22 cellular contexts compared by ENCODE assay signal in genomic region chr1:180153032-180153431, GRCh38. TPM values are rescaled to one million over a fixed set of nuclear protein-coding genes. Genes with fewer than 3 reads are reported as not detected.
DNase-seq lines count a peak whose midpoint lies in the region; ATAC-seq and TF ChIP-seq lines count a peak whose summit lies in the region.
"Had no signal": no experiment of that assay in that cellular context is flagged by ENCODE, and none has a peak within 500 bp of the region (broad histone marks: within the 10 kb centered on the region; RNA-seq: fewer than 3 reads in every experiment).

No MANE protein-coding gene starts in this region.

- peaks cover 5 to 13% of the 10 kb centered on the region in 2 donors for H3K36me3 Mint-ChIP-seq in CD14-positive monocyte
- no peaks in the 10 kb centered on the region for H3K36me3 Mint-ChIP-seq in CD8-positive, alpha-beta T cell
- no peaks in the 10 kb centered on the region for H3K36me3 Mint-ChIP-seq in activated CD8-positive, alpha-beta T cell treated with anti-CD3 and anti-CD28 coated beads, Interleukin-2, amount 10 ng/mL, durations not matched to agents 7 days and 5 days (ENCODE audit: low read depth)

- no peaks in the 10 kb centered on the region for H3K9me3 ChIP-seq in CD8-positive, alpha-beta T cell (ENCODE audit: low read length)
- H3K9me3 ChIP-seq in mesenchymal stem cell (ENCODE audit: control insufficient read depth, low read length) (no peaks in the 10 kb centered on the region), ovary (no peaks in the 10 kb centered on the region)
- H3K9me3 ChIP-seq: mucosa of descending colon, testis had no signal

- peak overlapping the region; percentile 55 for H2BK120ac ChIP-seq in mesenchymal stem cell (ENCODE audit: low read depth, low read length)

- DNase-seq in CD14-positive monocyte (ENCODE audit: low spot score) (no peak), mesenchymal stem cell (no peak), ovary (no peak), GM03348 (ENCODE audit: low spot score) (no peak)
- no peak for DNase-seq in CD8-positive, alpha-beta T cell
- DNase-seq in activated CD8-positive, alpha-beta T cell treated with anti-CD3 and anti-CD28 coated beads, Interleukin-2, amount 10 ng/mL, durations not matched to agents 7 days and 5 days = no peak
- DNase-seq: activated CD4-positive, alpha-beta T cell treated with anti-CD3 and anti-CD28 coated beads, Interleukin-2, amount 50 U/mL, for 1 hour; activated effector memory CD4-positive, alpha-beta T cell treated with Interleukin-2 at 50 U/mL for 16 hours; AML-193; aorta; DMS 273 treated with DMSO at 0.1 percent for 48 hours; foreskin keratinocyte; mucosa of descending colon; NCI-H1417; NCI-H2171; stimulated activated CD4-positive, alpha-beta T cell treated with anti-CD3 and anti-CD28 coated beads, Interleukin-4, amount 100 ng/mL, for 4 hours; stimulated activated CD8-positive, alpha-beta memory T cell treated with anti-CD3 and anti-CD28 coated beads, Interleukin-4, amount 100 ng/mL, for 48 hours; testis had no signal

- no peak overlapping the region for H3K9ac ChIP-seq in mesenchymal stem cell (ENCODE audit: low read length)
- H3K9ac ChIP-seq: KMS-11 had no signal

- peak overlapping the region in 1 of 2 experiments; percentile 19 for H3K4ac ChIP-seq in mesenchymal stem cell (ENCODE audit: low read depth in 1 of 2, low read length in 2 of 2)

- no peak overlapping the region for H3K4me3 ChIP-seq in CD8-positive, alpha-beta T cell (ENCODE audit: low read depth, low read length)
- H3K4me3 ChIP-seq in mesenchymal stem cell (ENCODE audit: insufficient read depth in 1 of 2, low read depth in 1 of 2, low read length in 2 of 2) (no peak overlapping the region), ovary (no peak overlapping the region)
- H3K4me3 ChIP-seq: mucosa of descending colon had no signal

- CTCF ChIA-PET in CD8-positive, alpha-beta T cell (lab: Charles Lee) = interaction anchor here (1.0 kb wide), 1 partner anchor 21 kb away, joined by 3 read pairs; no protein-coding TSS in a partner anchor
- CTCF ChIA-PET in activated CD8-positive, alpha-beta T cell treated with anti-CD3 and anti-CD28 coated beads, Interleukin-2, amount 10 ng/mL, durations not matched to agents 7 days and 5 days (lab: Charles Lee) = interaction anchor here (0.7 to 1.2 kb wide), 3 partner anchors 26 to 339 kb away, joined by 3 read pairs; no protein-coding TSS in a partner anchor

- H3K27me3 Mint-ChIP-seq in CD14-positive monocyte (ENCODE audit: low read depth in 3 of 3) = peaks cover 0 to 5% (median 0%) of the 10 kb centered on the region in 3 donors
- peaks cover 2% of the 10 kb centered on the region for H3K27me3 Mint-ChIP-seq in CD8-positive, alpha-beta T cell (ENCODE audit: low read depth)
- H3K27me3 Mint-ChIP-seq in activated CD8-positive, alpha-beta T cell treated with anti-CD3 and anti-CD28 coated beads, Interleukin-2, amount 10 ng/mL, durations not matched to agents 7 days and 5 days (ENCODE audit: low read depth) = no peaks in the 10 kb centered on the region

- H4K91ac ChIP-seq in mesenchymal stem cell (ENCODE audit: low read length) = no peak overlapping the region

- peaks cover 62% of the 10 kb centered on the region for H3K4me1 Mint-ChIP-seq in CD14-positive monocyte
- H3K4me1 Mint-ChIP-seq in CD8-positive, alpha-beta T cell (ENCODE audit: low read depth) = peaks cover 34% of the 10 kb centered on the region
- peaks cover 38% of the 10 kb centered on the region for H3K4me1 Mint-ChIP-seq in activated CD8-positive, alpha-beta T cell treated with anti-CD3 and anti-CD28 coated beads, Interleukin-2, amount 10 ng/mL, durations not matched to agents 7 days and 5 days (ENCODE audit: low read depth)

- no peaks in the 10 kb centered on the region for H3K27me3 ChIP-seq in CD8-positive, alpha-beta T cell (ENCODE audit: insufficient read depth, low read length)
- no peaks in the 10 kb centered on the region for H3K27me3 ChIP-seq in mesenchymal stem cell (ENCODE audit: control insufficient read depth in 1 of 2, insufficient read depth in 1 of 2, low read length in 2 of 2)
- H3K27me3 ChIP-seq in ovary = no peaks in the 10 kb centered on the region
- H3K27me3 ChIP-seq: foreskin keratinocyte, testis had no signal

- POLR2A ChIA-PET in CD8-positive, alpha-beta T cell (lab: Charles Lee) = no interaction called here
- POLR2A ChIA-PET in activated CD8-positive, alpha-beta T cell treated with anti-CD3 and anti-CD28 coated beads, Interleukin-2, amount 10 ng/mL, durations not matched to agents 7 days and 5 days (lab: Charles Lee) = interaction anchor here (2.6 kb wide), 1 partner anchor 270 kb away, joined by 13 read pairs; the partner anchor contains the start of gene TOR1AIP1

- no peak for TF ChIP-seq CTCF in CD14-positive monocyte (IDR thresholded peaks at IDR 0.05)
- no peak for TF ChIP-seq CTCF in CD8-positive, alpha-beta T cell (IDR thresholded peaks at IDR 0.05)
- no peak for TF ChIP-seq CTCF in ovary (IDR thresholded peaks at IDR 0.05)

- no peak overlapping the region for H2BK15ac ChIP-seq in mesenchymal stem cell (ENCODE audit: low read depth, poor library complexity, severe bottlenecking)

- H3K18ac ChIP-seq in mesenchymal stem cell (ENCODE audit: low read depth in 1 of 2, low read length in 2 of 2) = no peak overlapping the region

- no peak overlapping the region for H3K14ac ChIP-seq in mesenchymal stem cell (ENCODE audit: low read length in 2 of 2)

- no peak overlapping the region for H3K23ac ChIP-seq in mesenchymal stem cell (ENCODE audit: low read length in 2 of 2)

- no peak overlapping the region for H2BK5ac ChIP-seq in mesenchymal stem cell (ENCODE audit: low read depth, low read length, poor library complexity, severe bottlenecking)

- H2AK5ac ChIP-seq in mesenchymal stem cell (ENCODE audit: low read length, severe bottlenecking) = peak overlapping the region; percentile 47

- H3K9me3 Mint-ChIP-seq in CD14-positive monocyte = peaks cover 0 to 3% (median 0%) of the 10 kb centered on the region in 7 donors
- no peaks in the 10 kb centered on the region for H3K9me3 Mint-ChIP-seq in CD8-positive, alpha-beta T cell
- no peaks in the 10 kb centered on the region for H3K9me3 Mint-ChIP-seq in activated CD8-positive, alpha-beta T cell treated with anti-CD3 and anti-CD28 coated beads, Interleukin-2, amount 10 ng/mL, durations not matched to agents 7 days and 5 days (ENCODE audit: insufficient read depth)

- H3K4me3 Mint-ChIP-seq in CD14-positive monocyte = no peak overlapping the region
- H3K4me3 Mint-ChIP-seq in CD8-positive, alpha-beta T cell = peak overlapping the region; percentile 7
- peak overlapping the region; percentile 92 for H3K4me3 Mint-ChIP-seq in activated CD8-positive, alpha-beta T cell treated with anti-CD3 and anti-CD28 coated beads, Interleukin-2, amount 10 ng/mL, durations not matched to agents 7 days and 5 days

- no peak for TF ChIP-seq EP300 in ovary (IDR thresholded peaks at IDR 0.05)

- peak overlapping the region; percentile 14 to 58 for H2BK12ac ChIP-seq in mesenchymal stem cell (ENCODE audit: low read length in 2 of 2)

- peak overlapping the region; percentile 4 for H4K8ac ChIP-seq in mesenchymal stem cell (ENCODE audit: low read length)

- H3K79me1 ChIP-seq in mesenchymal stem cell (replicated peaks; ENCODE audit: low read length, poor library complexity, severe bottlenecking) = peaks cover 9% of the 10 kb centered on the region

- intact Hi-C loops in CD14-positive monocyte (cut with micrococcal nuclease) = loop anchor here in 1 of 2 donors (1.0 to 10.0 kb wide), 3 partner anchors 21 to 268 kb away; partner anchors contain the start of gene TOR1AIP1
- intact Hi-C loops in CD8-positive, alpha-beta T cell (cut with DNase I, micrococcal nuclease) = loop anchor here in 1 of 2 experiments (5.0 to 10.0 kb wide), 5 partner anchors 336 to 1428 kb away; partner anchors contain the start of genes AXDND1, FAM20B, RALGPS2 and SOAT1
- intact Hi-C loops in ovary (cut with DNase I) = loop anchor here in 1 of 4 donors (5.0 kb wide), 1 partner anchor 271 kb away; the partner anchor contains the start of gene TOR1AIP1

- no peak overlapping the region for H3K4me2 ChIP-seq in mesenchymal stem cell (ENCODE audit: low read length, poor library complexity, severe bottlenecking)

- H3K36me3 ChIP-seq in CD8-positive, alpha-beta T cell (ENCODE audit: insufficient read depth, low read length) = no peaks in the 10 kb centered on the region
- peaks cover 0 to under 1% of the 10 kb centered on the region in 2 experiments for H3K36me3 ChIP-seq in mesenchymal stem cell (ENCODE audit: control insufficient read depth in 1 of 2, insufficient read depth in 2 of 2, low read depth in 1 of 2, low read length in 2 of 2)
- no peaks in the 10 kb centered on the region for H3K36me3 ChIP-seq in ovary

- no peak for ATAC-seq in CD8-positive, alpha-beta T cell
- ATAC-seq in activated CD8-positive, alpha-beta T cell treated with anti-CD3 and anti-CD28 coated beads, Interleukin-2, amount 10 ng/mL, durations not matched to agents 7 days and 5 days = no peak
- ATAC-seq in GM18502 (IDR thresholded peaks at IDR 0.05; ENCODE audit: poor library complexity, unreplicated experiment) (no peak), GM21367 (IDR thresholded peaks at IDR 0.05; ENCODE audit: unreplicated experiment) (no peak)
- ATAC-seq: foreskin keratinocyte, mucosa of descending colon, SK-N-SH treated with all-trans-retinoic acid at 6 μM for 48 hours had no signal

- peaks cover 22% of the 10 kb centered on the region for H3K4me1 ChIP-seq in CD8-positive, alpha-beta T cell (ENCODE audit: insufficient read depth, low read length)
- H3K4me1 ChIP-seq in mesenchymal stem cell (ENCODE audit: control insufficient read depth, insufficient read depth, low read depth, low read length) = peaks cover 19% of the 10 kb centered on the region
- peaks cover 14% of the 10 kb centered on the region for H3K4me1 ChIP-seq in ovary (ENCODE audit: insufficient read depth)

- no peak overlapping the region for H2AFZ ChIP-seq in mesenchymal stem cell (ENCODE audit: low read depth, low read length)

- no peak for TF ChIP-seq POLR2A in ovary (IDR thresholded peaks at IDR 0.05)

- WGBS in mesenchymal stem cell = 89% methylated on average over 5 of the region's 5 CpGs
- 86 to 88% (median 87%) methylated on average over 5 of the region's 5 CpGs for WGBS in ovary, 3 donors

- peak overlapping the region in 5 of 7 donors; percentile 3 to 95 (median 45) for H3K27ac Mint-ChIP-seq in CD14-positive monocyte
- no peak overlapping the region for H3K27ac Mint-ChIP-seq in CD8-positive, alpha-beta T cell
- peak overlapping the region; percentile 39 for H3K27ac Mint-ChIP-seq in activated CD8-positive, alpha-beta T cell treated with anti-CD3 and anti-CD28 coated beads, Interleukin-2, amount 10 ng/mL, durations not matched to agents 7 days and 5 days

- no peak overlapping the region for H3K27ac ChIP-seq in CD8-positive, alpha-beta T cell (ENCODE audit: low read depth, low read length)
- H3K27ac ChIP-seq in mesenchymal stem cell (ENCODE audit: low read length, poor library complexity, severe bottlenecking) (no peak overlapping the region), ovary (no peak overlapping the region)
- H3K27ac ChIP-seq: foreskin keratinocyte, KMS-11 had no signal

RNA-seq across cellular contexts. Expression of gene QSOX1, which starts 1.6 kb away (rescaled TPM):
- 10 to 100 TPM; 34.5 to 35.8 TPM for polyA plus RNA-seq in CD14-positive monocyte
- total RNA-seq in CD8-positive, alpha-beta T cell = 10 to 100 TPM; 12.8 to 12.9 TPM
- 10 to 100 TPM; 23.9 to 25.2 TPM for total RNA-seq in activated CD8-positive, alpha-beta T cell treated with anti-CD3 and anti-CD28 coated beads, Interleukin-2, amount 10 ng/mL, durations not matched to agents 7 days and 5 days
- polyA plus RNA-seq in mesenchymal stem cell (2013, experiment 1 of 2) = 320 TPM
- polyA plus RNA-seq in mesenchymal stem cell (2013, experiment 2 of 2) = 317 TPM
- 100 to 1,000 TPM in 6 of 7 donors, 10 to 100 TPM in 1; 57.8 to 475 (median 229) TPM for total RNA-seq in ovary
- 100 to 1,000 TPM in 1 of 2 donors, 10 to 100 TPM in 1; 100.0 to 137 TPM for polyA plus RNA-seq in ovary

Comparison
In these comparisons a context has a peak if more than half of its experiments do, and no peak if none do; other contexts are left out.
1. H3K4me3 Mint-ChIP-seq: peak in CD8-positive, alpha-beta T cell (single experiment) and activated CD8-positive, alpha-beta T cell treated with anti-CD3 and anti-CD28 coated beads, Interleukin-2, amount 10 ng/mL, durations not matched to agents 7 days and 5 days (single experiment); none in CD14-positive monocyte (0 of 2).